In genomic region chr1:8937701-8938100, GRCh38 we compare ENCODE assay signal across 16 cellular contexts. TPM values are rescaled to one million over a fixed set of nuclear protein-coding genes. Genes with fewer than 3 reads are reported as not detected.
A peak's percentile ranks its signal among the peaks of the same experiment; 100 is the strongest.
DNase-seq lines count a peak whose midpoint lies in the region; ATAC-seq, FAIRE-seq and TF ChIP-seq lines count a peak whose summit lies in the region.
"Had no signal": no experiment of that assay in that cellular context is flagged by ENCODE, and none has a peak within 500 bp of the region (broad histone marks: within the 10 kb centered on the region; RNA-seq: fewer than 3 reads in every experiment).

No MANE protein-coding gene starts in this region.

- H3K27ac ChIP-seq in upper lobe of right lung, result no peak overlapping the region
- H3K27ac ChIP-seq: ascending aorta had no signal

- no peak for FAIRE-seq in D721Med (lab: Jason Lieb, UNC)
- FAIRE-seq: RCC 7860 had no signal

- no peak for DNase-seq in stimulated activated naive CD8-positive, alpha-beta T cell treated with anti-CD3 and anti-CD28 coated beads, Interleukin-15, Interleukin-2, amounts not matched to agents 100 U/mL and 50 U/mL, for 24 hours
- DNase-seq in activated naive CD8-positive, alpha-beta T cell treated with anti-CD3 and anti-CD28 coated beads for 36 hours, result no peak
- DNase-seq in left ventricle myocardium superior (no peak), upper lobe of right lung (no peak), COLO668 (lab: John Stamatoyannopoulos, UW; ENCODE audit: unreplicated experiment) (no peak), D721Med (ENCODE audit: insufficient read length, low spot score) (no peak), MV-4-11 (lab: John Stamatoyannopoulos, UW) (no peak)
- DNase-seq: activated CD4-positive, CD25-positive, alpha-beta regulatory T cell; hippocampal formation; NCI-H1417 treated with DMSO at 0.1 percent for 48 hours had no signal

- no peaks in the 10 kb centered on the region for H3K27me3 ChIP-seq in upper lobe of right lung
- H3K27me3 ChIP-seq: ascending aorta had no signal

- no peak overlapping the region for H3K4me3 ChIP-seq in upper lobe of right lung
- H3K4me3 ChIP-seq: ascending aorta had no signal

- intact Hi-C loops in left ventricle myocardium superior (cut with micrococcal nuclease) (no loop called here), upper lobe of right lung (cut with DNase I) (no loop called here)

- H3K27ac Mint-ChIP-seq in stimulated activated naive CD8-positive, alpha-beta T cell treated with anti-CD3 and anti-CD28 coated beads, Interleukin-15, Interleukin-2, amounts not matched to agents 100 ng/mL and 50 ng/mL, for 24 hours, result peak overlapping the region; percentile 91
- peak overlapping the region; percentile 98 for H3K27ac Mint-ChIP-seq in activated naive CD8-positive, alpha-beta T cell treated with anti-CD3 and anti-CD28 coated beads for 36 hours

- no peaks in the 10 kb centered on the region for H3K36me3 ChIP-seq in upper lobe of right lung
- H3K36me3 ChIP-seq: ascending aorta had no signal

- H3K4me1 Mint-ChIP-seq in stimulated activated naive CD8-positive, alpha-beta T cell treated with anti-CD3 and anti-CD28 coated beads, Interleukin-15, Interleukin-2, amounts not matched to agents 100 ng/mL and 50 ng/mL, for 24 hours (ENCODE audit: low read depth), result peaks cover 50% of the 10 kb centered on the region
- peaks cover 53% of the 10 kb centered on the region for H3K4me1 Mint-ChIP-seq in activated naive CD8-positive, alpha-beta T cell treated with anti-CD3 and anti-CD28 coated beads for 36 hours

- H3K36me3 Mint-ChIP-seq in stimulated activated naive CD8-positive, alpha-beta T cell treated with anti-CD3 and anti-CD28 coated beads, Interleukin-15, Interleukin-2, amounts not matched to agents 100 ng/mL and 50 ng/mL, for 24 hours (ENCODE audit: low read depth), result peaks cover 16% of the 10 kb centered on the region
- peaks cover 65% of the 10 kb centered on the region for H3K36me3 Mint-ChIP-seq in activated naive CD8-positive, alpha-beta T cell treated with anti-CD3 and anti-CD28 coated beads for 36 hours

- H3K4me3 Mint-ChIP-seq in stimulated activated naive CD8-positive, alpha-beta T cell treated with anti-CD3 and anti-CD28 coated beads, Interleukin-15, Interleukin-2, amounts not matched to agents 100 ng/mL and 50 ng/mL, for 24 hours, result no peak overlapping the region
- H3K4me3 Mint-ChIP-seq in activated naive CD8-positive, alpha-beta T cell treated with anti-CD3 and anti-CD28 coated beads for 36 hours, result no peak overlapping the region

- no peaks in the 10 kb centered on the region for H3K4me1 ChIP-seq in upper lobe of right lung
- H3K4me1 ChIP-seq: ascending aorta had no signal

- TF ChIP-seq CTCF in upper lobe of right lung (IDR thresholded peaks at IDR 0.05) (no peak), D721Med (IDR thresholded peaks at IDR 0.05; ENCODE audit: insufficient read depth, missing control alignments) (no peak)

- no peaks in the 10 kb centered on the region for H3K27me3 Mint-ChIP-seq in stimulated activated naive CD8-positive, alpha-beta T cell treated with anti-CD3 and anti-CD28 coated beads, Interleukin-15, Interleukin-2, amounts not matched to agents 100 ng/mL and 50 ng/mL, for 24 hours
- H3K27me3 Mint-ChIP-seq in activated naive CD8-positive, alpha-beta T cell treated with anti-CD3 and anti-CD28 coated beads for 36 hours, result no peaks in the 10 kb centered on the region
- H3K27me3 Mint-ChIP-seq: progenitor cell of endocrine pancreas had no signal

- H3K9me3 Mint-ChIP-seq in stimulated activated naive CD8-positive, alpha-beta T cell treated with anti-CD3 and anti-CD28 coated beads, Interleukin-15, Interleukin-2, amounts not matched to agents 100 ng/mL and 50 ng/mL, for 24 hours, result no peaks in the 10 kb centered on the region
- peaks cover 6% of the 10 kb centered on the region for H3K9me3 Mint-ChIP-seq in activated naive CD8-positive, alpha-beta T cell treated with anti-CD3 and anti-CD28 coated beads for 36 hours

- no peak for ATAC-seq in stimulated activated naive CD8-positive, alpha-beta T cell treated with anti-CD3 and anti-CD28 coated beads, Interleukin-15, Interleukin-2, amounts not matched to agents 100 U/mL and 50 U/mL, for 24 hours
- ATAC-seq in left ventricle myocardium superior, result peak; percentile 88
- peak; percentile 48 for ATAC-seq in upper lobe of right lung

- no peaks in the 10 kb centered on the region for H3K9me3 ChIP-seq in upper lobe of right lung
- H3K9me3 ChIP-seq: ascending aorta had no signal

RNA-seq across cellular contexts. Expression of gene CA6, which starts 8.0 kb away (rescaled TPM):
- 10 to 100 TPM; 12.3 to 13.7 TPM for total RNA-seq in activated naive CD8-positive, alpha-beta T cell treated with anti-CD3 and anti-CD28 coated beads for 36 hours
- total RNA-seq in left ventricle myocardium superior (not detected), upper lobe of right lung (not detected)
- total RNA-seq: ascending aorta, dermis microvascular lymphatic vessel endothelial cell, mucosa of gallbladder, progenitor cell of endocrine pancreas had no signal

RNA-seq across cellular contexts. Expression of gene ENO1, which starts 59.2 kb away (rescaled TPM):
- total RNA-seq in activated naive CD8-positive, alpha-beta T cell treated with anti-CD3 and anti-CD28 coated beads for 36 hours, result 1,000 to 10,000 TPM; 3,744 to 3,761 TPM
- total RNA-seq in left ventricle myocardium superior (126 TPM), upper lobe of right lung (640 TPM)

Comparison
In these comparisons a context has a peak if more than half of its experiments do, and no peak if none do; other contexts are left out.
1. RNA of gene CA6, which starts 8.0 kb away (total RNA-seq): 12.3 to 13.7 TPM in activated naive CD8-positive, alpha-beta T cell treated with anti-CD3 and anti-CD28 coated beads for 36 hours; not detected in left ventricle myocardium superior (single experiment) and not detected in upper lobe of right lung (single experiment); every median in the first group is over 10 times any median in the second.